Comparison of ENCODE assay signal across 15 cellular contexts in the genomic region with DNA sequence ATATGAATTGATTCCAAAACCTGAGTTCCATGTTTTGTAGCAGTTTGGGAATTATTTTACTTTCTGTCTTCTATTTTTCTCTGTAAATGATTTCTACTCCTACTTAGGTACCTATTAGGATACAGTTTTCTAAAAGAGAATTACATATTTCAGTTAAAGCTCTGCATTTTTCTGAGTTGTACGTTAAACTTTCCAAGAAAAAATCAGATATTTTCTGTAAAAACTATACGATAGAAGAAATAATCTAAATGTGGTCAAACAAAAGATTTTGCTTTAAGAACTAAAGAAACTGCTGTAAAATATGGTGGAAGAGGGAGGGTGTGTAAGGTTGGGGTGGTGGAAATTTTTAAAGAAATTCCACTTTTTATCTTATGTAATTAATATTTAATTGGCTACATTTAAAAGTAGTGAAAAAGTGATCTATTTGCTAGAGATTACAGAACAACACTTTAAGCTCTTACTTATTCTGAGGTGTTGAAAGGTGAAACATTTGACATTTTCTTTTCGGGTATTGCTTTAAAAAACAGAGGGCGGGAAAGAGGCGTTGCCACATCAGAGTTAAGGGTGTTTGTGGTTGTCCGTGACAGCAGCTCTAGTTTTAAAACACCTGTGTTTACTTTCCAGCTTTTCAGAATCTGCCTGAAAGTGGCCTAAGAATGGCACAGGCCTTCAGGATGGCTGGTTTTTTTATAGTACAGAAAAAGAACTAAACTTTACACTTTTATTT.
DNase-seq lines count a peak whose midpoint lies in the region; ATAC-seq, FAIRE-seq and TF ChIP-seq lines count a peak whose summit lies in the region.
"Had no signal": no experiment of that assay in that cellular context is flagged by ENCODE, and none has a peak within 500 bp of the region (broad histone marks: within the 10 kb centered on the region; RNA-seq: fewer than 3 reads in every experiment).

No MANE protein-coding gene starts in this region.

- H3K4me3 ChIP-seq in MM.1S (ENCODE audit: low read length) (no peak overlapping the region; the same call in 1 of the 2 replicates), neural progenitor cell (no peak overlapping the region)
- H3K4me3 ChIP-seq: GM12878 had no signal

- H4K20me1 ChIP-seq in MM.1S (ENCODE audit: insufficient read depth, low read length) = no peaks in the 10 kb centered on the region
- no peaks in the 10 kb centered on the region for H4K20me1 ChIP-seq in neural progenitor cell (ENCODE audit: low read depth)

- no peaks in the 10 kb centered on the region for H3K27me3 Mint-ChIP-seq in neural progenitor cell (ENCODE audit: insufficient read depth, low read depth)
- H3K27me3 Mint-ChIP-seq in activated T-helper 1 cell treated with anti-CD3 and anti-CD28 coated beads, Interleukin-12 subunit alpha, Interleukin-12 subunit beta, Interleukin-2, Interleukin-4 antibody, amounts not matched to agents 30 ng/mL and 10 ng/mL and 1 ng/mL, durations not matched to agents 14 hours and 24 hours and 36 hours (ENCODE audit: insufficient read depth) = no peaks in the 10 kb centered on the region
- H3K27me3 Mint-ChIP-seq: activated CD4-positive, alpha-beta memory T cell treated with anti-CD3 and anti-CD28 coated beads, Interleukin-2, amount 10 ng/mL, durations not matched to agents 7 days and 5 days; activated T-helper 17 cell treated with anti-CD3 and anti-CD28 coated beads, Interleukin-2, amount 50 U/mL, for 72 hours had no signal

- peak overlapping the region; percentile 65; the same call in 1 of the 2 replicates for H3K27ac ChIP-seq in MM.1S (ENCODE audit: low read length)
- peak overlapping the region; percentile 7 for H3K27ac ChIP-seq in neural progenitor cell
- H3K27ac ChIP-seq: C4-2B had no signal

- H3K79me2 ChIP-seq in MM.1S (ENCODE audit: low read length) (no peaks in the 10 kb centered on the region), neural progenitor cell (ENCODE audit: low read depth) (no peaks in the 10 kb centered on the region)

- no peak overlapping the region for H2AFZ ChIP-seq in MM.1S (ENCODE audit: low read length)
- no peak overlapping the region for H2AFZ ChIP-seq in neural progenitor cell (replicated peaks)

- no peaks in the 10 kb centered on the region for H3K27me3 ChIP-seq in MM.1S (replicated peaks; ENCODE audit: insufficient read depth, low read length)
- no peaks in the 10 kb centered on the region for H3K27me3 ChIP-seq in neural progenitor cell

- peaks cover 3% of the 10 kb centered on the region; the same call in 1 of the 2 replicates for H3F3A ChIP-seq in MM.1S (ENCODE audit: insufficient read depth, low read length)
- H3F3A ChIP-seq in neural progenitor cell (ENCODE audit: low read depth) = no peaks in the 10 kb centered on the region

- no peaks in the 10 kb centered on the region for H3K36me3 ChIP-seq in MM.1S (replicated peaks; ENCODE audit: insufficient read depth, low read length)
- H3K36me3 ChIP-seq in neural progenitor cell = no peaks in the 10 kb centered on the region

- no peaks in the 10 kb centered on the region for H3K9me2 ChIP-seq in MM.1S (replicated peaks; ENCODE audit: insufficient read depth, low read length)

- H3K4me2 ChIP-seq in MM.1S (ENCODE audit: low read depth, low read length) (peak overlapping the region; percentile 54; the same call in 1 of the 2 replicates), neural progenitor cell (no peak overlapping the region)

- no peaks in the 10 kb centered on the region for H3K9me3 ChIP-seq in MM.1S (replicated peaks; ENCODE audit: insufficient read depth, low read length)
- no peaks in the 10 kb centered on the region for H3K9me3 ChIP-seq in neural progenitor cell (ENCODE audit: low read depth)

- H3K9ac ChIP-seq in MM.1S (ENCODE audit: low read length) (no peak overlapping the region; the same call in 1 of the 2 replicates), neural progenitor cell (no peak overlapping the region)

- DNase-seq in MM.1S = peak; percentile 77
- DNase-seq in NCI-H2107 treated with DMSO at 0.1 percent for 48 hours (lab: John Stamatoyannopoulos, UW; ENCODE audit: unreplicated experiment) = peak; percentile 90
- peak; percentile 25 for DNase-seq in SW480 (ENCODE audit: low spot score)
- no peak for DNase-seq in neural progenitor cell (ENCODE audit: low spot score)
- no peak for DNase-seq in activated T-helper 1 cell treated with anti-CD3 and anti-CD28 coated beads, Interleukin-12 subunit alpha, Interleukin-12 subunit beta, Interleukin-2, Interleukin-4 antibody, amounts not matched to agents 30 ng/mL and 10 ng/mL and 1 ng/mL, durations not matched to agents 14 hours and 24 hours and 36 hours (ENCODE audit: low spot score)
- DNase-seq in HTR-8/SVneo (ENCODE audit: insufficient read length, low spot score) = no peak
- DNase-seq in activated naive CD4-positive, alpha-beta T cell treated with anti-CD3 and anti-CD28 coated beads, Interleukin-2, amount 50 U/mL, for 72 hours (ENCODE audit: low spot score in 2 of 2) = no peak
- no peak for DNase-seq in activated effector memory CD4-positive, alpha-beta T cell treated with anti-CD3 and anti-CD28 coated beads, Interleukin-2, amount 50 U/mL, for 16 hours
- DNase-seq: activated CD4-positive, alpha-beta memory T cell treated with anti-CD3 and anti-CD28 coated beads, Interleukin-2, amount 10 ng/mL, durations not matched to agents 7 days and 5 days; anterior cingulate cortex; H7; NCI-H1694 had no signal

- TF ChIP-seq CTCF in MM.1S (IDR thresholded peaks at IDR 0.05; ENCODE audit: low read length) = no peak
- no peak for TF ChIP-seq CTCF in neural progenitor cell (IDR thresholded peaks at IDR 0.05)

- no peaks in the 10 kb centered on the region for H3K9me3 Mint-ChIP-seq in neural progenitor cell
- peaks cover 6% of the 10 kb centered on the region for H3K9me3 Mint-ChIP-seq in activated T-helper 1 cell treated with anti-CD3 and anti-CD28 coated beads, Interleukin-12 subunit alpha, Interleukin-12 subunit beta, Interleukin-2, Interleukin-4 antibody, amounts not matched to agents 30 ng/mL and 10 ng/mL and 1 ng/mL, durations not matched to agents 14 hours and 24 hours and 36 hours
- H3K9me3 Mint-ChIP-seq in activated naive CD4-positive, alpha-beta T cell treated with anti-CD3 and anti-CD28 coated beads, Interleukin-2, amount 50 U/mL, for 72 hours = peaks cover 6 to 7% of the 10 kb centered on the region in 2 donors
- H3K9me3 Mint-ChIP-seq: activated CD4-positive, alpha-beta memory T cell treated with anti-CD3 and anti-CD28 coated beads, Interleukin-2, amount 10 ng/mL, durations not matched to agents 7 days and 5 days had no signal

- no peak overlapping the region for H3K27ac Mint-ChIP-seq in neural progenitor cell
- no peak overlapping the region for H3K27ac Mint-ChIP-seq in activated T-helper 1 cell treated with anti-CD3 and anti-CD28 coated beads, Interleukin-12 subunit alpha, Interleukin-12 subunit beta, Interleukin-2, Interleukin-4 antibody, amounts not matched to agents 30 ng/mL and 10 ng/mL and 1 ng/mL, durations not matched to agents 14 hours and 24 hours and 36 hours
- H3K27ac Mint-ChIP-seq in activated naive CD4-positive, alpha-beta T cell treated with anti-CD3 and anti-CD28 coated beads, Interleukin-2, amount 50 U/mL, for 72 hours = no peak overlapping the region
- H3K27ac Mint-ChIP-seq: activated CD4-positive, alpha-beta memory T cell treated with anti-CD3 and anti-CD28 coated beads, Interleukin-2, amount 10 ng/mL, durations not matched to agents 7 days and 5 days; activated T-helper 17 cell treated with anti-CD3 and anti-CD28 coated beads, Interleukin-2, amount 50 U/mL, for 72 hours had no signal

- intact Hi-C loops in activated T-helper 1 cell treated with anti-CD3 and anti-CD28 coated beads, Interleukin-12 subunit alpha, Interleukin-12 subunit beta, Interleukin-2, Interleukin-4 antibody, amounts not matched to agents 30 ng/mL and 10 ng/mL and 1 ng/mL, durations not matched to agents 14 hours and 24 hours and 36 hours (cut with micrococcal nuclease) = no loop called here

- FAIRE-seq in HTR-8/SVneo (lab: Jason Lieb, UNC) = no peak
- FAIRE-seq: GM12878 had no signal

- peaks cover 9% of the 10 kb centered on the region; the same call in 1 of the 2 replicates for H3K4me1 ChIP-seq in MM.1S (ENCODE audit: low read length)
- peaks cover 8% of the 10 kb centered on the region for H3K4me1 ChIP-seq in neural progenitor cell

- peaks cover 2% of the 10 kb centered on the region for H3K4me1 Mint-ChIP-seq in neural progenitor cell
- H3K4me1 Mint-ChIP-seq in activated T-helper 1 cell treated with anti-CD3 and anti-CD28 coated beads, Interleukin-12 subunit alpha, Interleukin-12 subunit beta, Interleukin-2, Interleukin-4 antibody, amounts not matched to agents 30 ng/mL and 10 ng/mL and 1 ng/mL, durations not matched to agents 14 hours and 24 hours and 36 hours (ENCODE audit: low read depth) = no peaks in the 10 kb centered on the region
- H3K4me1 Mint-ChIP-seq: activated CD4-positive, alpha-beta memory T cell treated with anti-CD3 and anti-CD28 coated beads, Interleukin-2, amount 10 ng/mL, durations not matched to agents 7 days and 5 days; activated T-helper 17 cell treated with anti-CD3 and anti-CD28 coated beads, Interleukin-2, amount 50 U/mL, for 72 hours had no signal

- ATAC-seq in activated naive CD4-positive, alpha-beta T cell treated with anti-CD3 and anti-CD28 coated beads, Interleukin-2, amount 50 U/mL, for 72 hours = no peak
- ATAC-seq: activated T-helper 17 cell treated with anti-CD3 and anti-CD28 coated beads, Interleukin-2, amount 50 U/mL, for 72 hours; GM12878 had no signal

- H3K4me3 Mint-ChIP-seq in neural progenitor cell = no peak overlapping the region
- H3K4me3 Mint-ChIP-seq in activated T-helper 1 cell treated with anti-CD3 and anti-CD28 coated beads, Interleukin-12 subunit alpha, Interleukin-12 subunit beta, Interleukin-2, Interleukin-4 antibody, amounts not matched to agents 30 ng/mL and 10 ng/mL and 1 ng/mL, durations not matched to agents 14 hours and 24 hours and 36 hours = no peak overlapping the region
- H3K4me3 Mint-ChIP-seq: activated CD4-positive, alpha-beta memory T cell treated with anti-CD3 and anti-CD28 coated beads, Interleukin-2, amount 10 ng/mL, durations not matched to agents 7 days and 5 days; activated T-helper 17 cell treated with anti-CD3 and anti-CD28 coated beads, Interleukin-2, amount 50 U/mL, for 72 hours had no signal

- no peaks in the 10 kb centered on the region for H3K36me3 Mint-ChIP-seq in neural progenitor cell
- H3K36me3 Mint-ChIP-seq in activated T-helper 1 cell treated with anti-CD3 and anti-CD28 coated beads, Interleukin-12 subunit alpha, Interleukin-12 subunit beta, Interleukin-2, Interleukin-4 antibody, amounts not matched to agents 30 ng/mL and 10 ng/mL and 1 ng/mL, durations not matched to agents 14 hours and 24 hours and 36 hours (ENCODE audit: low read depth) = no peaks in the 10 kb centered on the region
- H3K36me3 Mint-ChIP-seq in activated naive CD4-positive, alpha-beta T cell treated with anti-CD3 and anti-CD28 coated beads, Interleukin-2, amount 50 U/mL, for 72 hours = no peaks in the 10 kb centered on the region

Comparison
In these comparisons a context has a peak if more than half of its experiments do, and no peak if none do; other contexts are left out.
1. DNase-seq: peak in MM.1S (single experiment), NCI-H2107 treated with DMSO at 0.1 percent for 48 hours (single experiment) and SW480 (single experiment); none in neural progenitor cell (single experiment), activated T-helper 1 cell treated with anti-CD3 and anti-CD28 coated beads, Interleukin-12 subunit alpha, Interleukin-12 subunit beta, Interleukin-2, Interleukin-4 antibody, amounts not matched to agents 30 ng/mL and 10 ng/mL and 1 ng/mL, durations not matched to agents 14 hours and 24 hours and 36 hours (single experiment), HTR-8/SVneo (single experiment), activated naive CD4-positive, alpha-beta T cell treated with anti-CD3 and anti-CD28 coated beads, Interleukin-2, amount 50 U/mL, for 72 hours (0 of 2) and activated effector memory CD4-positive, alpha-beta T cell treated with anti-CD3 and anti-CD28 coated beads, Interleukin-2, amount 50 U/mL, for 16 hours (single experiment).